Comparison of ENCODE assay signal across 21 cellular contexts in genomic region chr5:170137694-170138214, GRCh38. TPM values are rescaled to one million over a fixed set of nuclear protein-coding genes. Genes with fewer than 3 reads are reported as not detected.
DNase-seq lines count a peak whose midpoint lies in the region; ATAC-seq and TF ChIP-seq lines count a peak whose summit lies in the region.
"Had no signal": no experiment of that assay in that cellular context is flagged by ENCODE, and none has a peak within 500 bp of the region (broad histone marks: within the 10 kb centered on the region; RNA-seq: fewer than 3 reads in every experiment).

No MANE protein-coding gene starts in this region.

- in situ Hi-C loops in Panc1 (cut with HindIII; ENCODE audit: low pct_unique_long_range_greater_than_20kb, low sequenced_read_pairs), result no loop called here

- no peak overlapping the region for H3K27ac Mint-ChIP-seq in osteocyte (ENCODE audit: unreplicated experiment)
- H3K27ac Mint-ChIP-seq in activated CD4-positive, alpha-beta T cell treated with anti-CD3 and anti-CD28 coated beads, Interleukin-2, amount 10 ng/mL, durations not matched to agents 24 days and 14 days, result no peak overlapping the region
- H3K27ac Mint-ChIP-seq: CD14-positive monocyte; CD8-positive, alpha-beta T cell had no signal

- POLR2A ChIA-PET in Panc1 (lab: Charles Lee), result interaction anchor here (0.6 kb wide), 2 partner anchors 15 to 339 kb away, joined by 3 to 14 read pairs; no protein-coding TSS in a partner anchor
- POLR2A ChIA-PET in HEK293T (lab: Yijun Ruan, JAX), result no interaction called here

- no peak for TF ChIP-seq EP300 in esophagus muscularis mucosa (IDR thresholded peaks at IDR 0.05)

- CTCF ChIA-PET in Panc1 (lab: Charles Lee) (no interaction called here), HEK293T (lab: Yijun Ruan, JAX) (no interaction called here)

- H3K9me3 ChIP-seq in Panc1 (ENCODE audit: control insufficient read depth, insufficient read depth, low read depth, low read length), result no peaks in the 10 kb centered on the region
- H3K9me3 ChIP-seq in esophagus muscularis mucosa, result no peaks in the 10 kb centered on the region
- H3K9me3 ChIP-seq: A549; BE2C; BLaER1 treated with 17β-estradiol and CSF1 and Interleukin-3, amounts not matched to agents 10 nM and 100 nM; Caco-2; HAP-1 had no signal

- H3K27ac ChIP-seq in Panc1 (ENCODE audit: low read length), result peak overlapping the region; percentile 64; the same call in 1 of the 2 replicates
- no peak overlapping the region for H3K27ac ChIP-seq in esophagus muscularis mucosa (replicated peaks in 1 of 4)
- H3K27ac ChIP-seq: A549; BLaER1 treated with 17β-estradiol and CSF1 and Interleukin-3, amounts not matched to agents 10 nM and 100 nM had no signal

- no peak overlapping the region for H3K4me3 Mint-ChIP-seq in osteocyte (ENCODE audit: unreplicated experiment)
- no peak overlapping the region for H3K4me3 Mint-ChIP-seq in activated CD4-positive, alpha-beta T cell treated with anti-CD3 and anti-CD28 coated beads, Interleukin-2, amount 10 ng/mL, durations not matched to agents 24 days and 14 days
- H3K4me3 Mint-ChIP-seq: CD14-positive monocyte; CD8-positive, alpha-beta T cell had no signal

- H3K9me3 Mint-ChIP-seq in osteocyte (ENCODE audit: unreplicated experiment), result no peaks in the 10 kb centered on the region
- H3K9me3 Mint-ChIP-seq in activated CD4-positive, alpha-beta T cell treated with anti-CD3 and anti-CD28 coated beads, Interleukin-2, amount 10 ng/mL, durations not matched to agents 24 days and 14 days, result no peaks in the 10 kb centered on the region
- H3K9me3 Mint-ChIP-seq: CD14-positive monocyte; CD8-positive, alpha-beta T cell had no signal

- H3K4me1 Mint-ChIP-seq in osteocyte (ENCODE audit: unreplicated experiment), result peaks cover 38% of the 10 kb centered on the region
- H3K4me1 Mint-ChIP-seq in activated CD4-positive, alpha-beta T cell treated with anti-CD3 and anti-CD28 coated beads, Interleukin-2, amount 10 ng/mL, durations not matched to agents 24 days and 14 days, result no peaks in the 10 kb centered on the region

- intact Hi-C loops in Panc1 (cut with micrococcal nuclease; ENCODE audit: unreplicated experiment) (no loop called here), esophagus muscularis mucosa (cut with DNase I) (no loop called here)
- intact Hi-C loops in activated CD4-positive, alpha-beta T cell treated with anti-CD3 and anti-CD28 coated beads, Interleukin-2, amount 10 ng/mL, durations not matched to agents 24 days and 14 days (cut with micrococcal nuclease), result no loop called here

- H3K4me1 ChIP-seq in Panc1 (ENCODE audit: control insufficient read depth, insufficient read depth, low read length) (peaks cover 4% of the 10 kb centered on the region; the same call in 1 of the 2 replicates), esophagus muscularis mucosa (no peaks in the 10 kb centered on the region)
- H3K4me1 ChIP-seq: BE2C, Caco-2, HAP-1 had no signal

- TF ChIP-seq POLR2A in esophagus muscularis mucosa (IDR thresholded peaks at IDR 0.05; ENCODE audit: low read depth), result no peak

- H3K36me3 ChIP-seq in Panc1 (ENCODE audit: control insufficient read depth, insufficient read depth, low read length) (no peaks in the 10 kb centered on the region), esophagus muscularis mucosa (no peaks in the 10 kb centered on the region)
- H3K36me3 ChIP-seq: BE2C; BLaER1 treated with 17β-estradiol and CSF1 and Interleukin-3, amounts not matched to agents 10 nM and 100 nM; HAP-1 had no signal

- ATAC-seq in Panc1, result no peak
- ATAC-seq: A549; CD8-positive, alpha-beta T cell had no signal

- BruUV-seq in Panc1 (replicated peaks; lab: Mats Ljungman, UMichigan), result no TSS peak

- H3K4me3 ChIP-seq in Panc1 (ENCODE audit: low read depth in 2 of 2, low read length in 2 of 2), result no peak overlapping the region
- no peak overlapping the region for H3K4me3 ChIP-seq in esophagus muscularis mucosa
- H3K4me3 ChIP-seq: A549; BLaER1 treated with 17β-estradiol and CSF1 and Interleukin-3, amounts not matched to agents 10 nM and 100 nM; HAP-1 had no signal

- WGBS in esophagus muscularis mucosa, result 92% methylated on average over 2 of the region's 2 CpGs

- H3K36me3 Mint-ChIP-seq in osteocyte (ENCODE audit: unreplicated experiment), result no peaks in the 10 kb centered on the region
- H3K36me3 Mint-ChIP-seq in activated CD4-positive, alpha-beta T cell treated with anti-CD3 and anti-CD28 coated beads, Interleukin-2, amount 10 ng/mL, durations not matched to agents 24 days and 14 days (ENCODE audit: low read depth), result no peaks in the 10 kb centered on the region
- H3K36me3 Mint-ChIP-seq: CD14-positive monocyte; CD8-positive, alpha-beta T cell had no signal

- TF ChIP-seq CTCF in Panc1 (IDR thresholded peaks at IDR 0.05) (no peak), esophagus muscularis mucosa (IDR thresholded peaks at IDR 0.05) (no peak), osteocyte (IDR thresholded peaks at IDR 0.05) (no peak)

- no peaks in the 10 kb centered on the region for H3K27me3 Mint-ChIP-seq in osteocyte (ENCODE audit: unreplicated experiment)
- peaks cover 17% of the 10 kb centered on the region for H3K27me3 Mint-ChIP-seq in activated CD4-positive, alpha-beta T cell treated with anti-CD3 and anti-CD28 coated beads, Interleukin-2, amount 10 ng/mL, durations not matched to agents 24 days and 14 days

- DNase-seq in ELF-1 (ENCODE audit: low read depth, low spot score) (peak; percentile 79), Panc1 (ENCODE audit: low read depth, low spot score) (no peak), esophagus muscularis mucosa (ENCODE audit: extremely low spot score) (peak; percentile 88), osteocyte (ENCODE audit: extremely low spot score, unreplicated experiment) (peak; percentile 59), HEK293T (ENCODE audit: extremely low spot score) (no peak), GF-D8 (lab: John Stamatoyannopoulos, UW) (no peak)
- no peak for DNase-seq in activated CD4-positive, alpha-beta T cell treated with anti-CD3 and anti-CD28 coated beads, Interleukin-2, amount 10 ng/mL, durations not matched to agents 24 days and 14 days
- DNase-seq: 8988T; ACHN; AML-193; BE2C; Caco-2; CD8-positive, alpha-beta T cell; DMS153; DND-41; GDM1; GOT3 had no signal

- H3K27me3 ChIP-seq in Panc1 (ENCODE audit: control insufficient read depth, insufficient read depth, low read length) (no peaks in the 10 kb centered on the region), esophagus muscularis mucosa (no peaks in the 10 kb centered on the region)
- H3K27me3 ChIP-seq: BE2C; BLaER1 treated with 17β-estradiol and CSF1 and Interleukin-3, amounts not matched to agents 10 nM and 100 nM had no signal

TF ChIP-seq in HEK293T, 16 proteins besides CTCF, POLR2A, EP300 and RAD21:
- TF ChIP-seq FOXA1 (IDR thresholded peaks at IDR 0.05) (no peak), SP1 (IDR thresholded peaks at IDR 0.05) (no peak), FOXM1 (IDR thresholded peaks at IDR 0.05; ENCODE audit: borderline replicate concordance) (no peak), L3MBTL2 (conservative IDR thresholded peaks at IDR 0.05) (no peak), SUZ12 (IDR thresholded peaks at IDR 0.05) (no peak), ZNF384 (IDR thresholded peaks at IDR 0.05) (no peak), CTBP1 (IDR thresholded peaks at IDR 0.05; ENCODE audit: borderline replicate concordance) (no peak), TARDBP (IDR thresholded peaks at IDR 0.05) (no peak), ELF4 (IDR thresholded peaks at IDR 0.05) (no peak), HDGF (IDR thresholded peaks at IDR 0.05; ENCODE audit: borderline replicate concordance) (no peak), PKNOX1 (IDR thresholded peaks at IDR 0.05) (no peak), ARNT (IDR thresholded peaks at IDR 0.05) (no peak), NFRKB (IDR thresholded peaks at IDR 0.05) (no peak), FOXK2 (IDR thresholded peaks at IDR 0.05) (no peak), BHLHE40 (IDR thresholded peaks at IDR 0.05; ENCODE audit: borderline replicate concordance) (no peak), LEF1 (IDR thresholded peaks at IDR 0.05; ENCODE audit: borderline replicate concordance) (no peak)

RNA-seq across cellular contexts. Expression of gene FOXI1, which starts 32.1 kb away (rescaled TPM):
- total RNA-seq in Panc1 (2021; ENCODE audit: unreplicated experiment) (0.44 TPM), esophagus muscularis mucosa (not detected), osteocyte (not detected in 2 replicates)
- 0.47 TPM for polyA plus RNA-seq in Panc1 (2012; ENCODE audit: insufficient read length)
- 0.09 TPM in 1 of 2 replicates, not detected in the other for total RNA-seq in activated CD4-positive, alpha-beta T cell treated with anti-CD3 and anti-CD28 coated beads, Interleukin-2, amount 10 ng/mL, durations not matched to agents 24 days and 14 days
- total RNA-seq: CD8-positive, alpha-beta T cell had no signal
- polyA plus RNA-seq: A549, CD14-positive monocyte had no signal

Comparison
In these comparisons a context has a peak if more than half of its experiments do, and no peak if none do; other contexts are left out.
1. DNase-seq: peak in ELF-1 (single experiment), esophagus muscularis mucosa (single experiment) and osteocyte (single experiment); none in Panc1 (single experiment), HEK293T (single experiment), GF-D8 (single experiment) and activated CD4-positive, alpha-beta T cell treated with anti-CD3 and anti-CD28 coated beads, Interleukin-2, amount 10 ng/mL, durations not matched to agents 24 days and 14 days (single experiment).